26 cellular contexts compared by ENCODE assay signal in the genomic region with DNA sequence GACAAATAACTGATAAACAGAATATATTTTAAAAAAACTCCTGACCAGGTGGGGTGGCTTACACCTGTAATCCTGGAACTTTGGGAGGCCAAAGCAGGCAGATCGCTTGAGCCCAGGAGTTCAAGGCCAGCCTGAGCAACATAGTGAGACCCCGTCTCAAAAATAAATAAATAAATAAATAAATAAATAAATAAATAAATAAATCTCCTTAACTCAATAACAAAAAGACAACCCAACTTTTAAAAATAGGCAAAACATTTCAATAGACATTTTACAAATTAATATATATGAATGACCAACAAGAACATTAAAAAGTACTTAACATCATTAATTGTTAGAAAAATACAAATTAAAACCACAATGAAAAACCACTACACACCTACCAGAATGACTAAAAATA.
"Had no signal": no experiment of that assay in that cellular context is flagged by ENCODE, and none has a peak within 500 bp of the region (broad histone marks: within the 10 kb centered on the region; RNA-seq: fewer than 3 reads in every experiment).

No MANE protein-coding gene starts in this region.

- FAIRE-seq: kidney had no signal

- H3K9me3 Mint-ChIP-seq: natural killer cell treated with Interleukin-12 subunit alpha and Interleukin-12 subunit beta and Interleukin-15 and Interleukin-18, amount 100 ng/mL, for 72 hours; stimulated activated naive CD8-positive, alpha-beta T cell treated with anti-CD3 and anti-CD28 coated beads, Interleukin-15, amount 100 ng/mL, for 72 hours had no signal

- H3K27me3 ChIP-seq: heart left ventricle, left lung, ovary, right lobe of liver, tibial nerve, uterus had no signal

- H3K27me3 Mint-ChIP-seq: progenitor cell of endocrine pancreas had no signal

- H3K36me3 ChIP-seq: heart left ventricle, left lung, lower lobe of right lung, ovary, right atrium auricular region, right lobe of liver, tibial nerve, uterus had no signal

- H3K27ac ChIP-seq: heart left ventricle, left lung, lower lobe of right lung, ovary, right atrium auricular region, right lobe of liver, tibial nerve, uterus had no signal

- ATAC-seq: heart left ventricle; left colon; left lung; lower lobe of right lung; naive thymus-derived CD4-positive, alpha-beta T cell; natural killer cell treated with Interleukin-12 subunit alpha and Interleukin-12 subunit beta and Interleukin-15 and Interleukin-18, amount 100 ng/mL, for 72 hours; right lobe of liver; stimulated activated memory B cell treated with anti-CD40 and anti-IgM and Interleukin-4, amounts not matched to agents 10 μg/mL and 1 μg/mL and 100 μg/mL, for 72 hours; stimulated activated naive CD8-positive, alpha-beta T cell treated with anti-CD3 and anti-CD28 coated beads, Interleukin-15, amount 100 ng/mL, for 72 hours had no signal

- H3K4me3 ChIP-seq: heart left ventricle, left lung, lower lobe of right lung, ovary, right atrium auricular region, right lobe of liver, tibial nerve, uterus had no signal

- H3K4me1 ChIP-seq: left lung, lower lobe of right lung, right atrium auricular region, right lobe of liver, uterus had no signal

- H3K36me3 Mint-ChIP-seq: natural killer cell treated with Interleukin-12 subunit alpha and Interleukin-12 subunit beta and Interleukin-15 and Interleukin-18, amount 100 ng/mL, for 72 hours had no signal

- DNase-seq: heart left ventricle; hypothalamus; immature natural killer cell; kidney; left colon; left lung; lower lobe of right lung; mammary epithelial cell; mesendoderm; naive thymus-derived CD4-positive, alpha-beta T cell; occipital lobe; ovary; right lobe of liver; stimulated activated CD4-positive, alpha-beta T cell treated with anti-CD3 and anti-CD28 coated beads, Interleukin-4, amount 100 ng/mL, for 24 hours; stimulated activated naive CD4-positive, alpha-beta T cell treated with Interleukin-2 at 50 U/mL for 16 hours; stimulated activated naive CD8-positive, alpha-beta T cell treated with anti-CD3 and anti-CD28 coated beads, Interleukin-15, amount 100 ng/mL, for 72 hours; substantia nigra; uterus had no signal

- H3K27ac Mint-ChIP-seq: immature natural killer cell; mesothelial cell of epicardium; naive thymus-derived CD4-positive, alpha-beta T cell; natural killer cell treated with Interleukin-12 subunit alpha and Interleukin-12 subunit beta and Interleukin-15 and Interleukin-18, amount 100 ng/mL, for 72 hours; progenitor cell of endocrine pancreas; stimulated activated memory B cell treated with anti-CD40 and anti-IgM and Interleukin-4, amounts not matched to agents 10 μg/mL and 1 μg/mL and 100 μg/mL, for 72 hours; stimulated activated naive CD8-positive, alpha-beta T cell treated with anti-CD3 and anti-CD28 coated beads, Interleukin-15, amount 100 ng/mL, for 72 hours; type B pancreatic cell had no signal

- H3K4me3 Mint-ChIP-seq: immature natural killer cell; mesothelial cell of epicardium; naive thymus-derived CD4-positive, alpha-beta T cell; natural killer cell treated with Interleukin-12 subunit alpha and Interleukin-12 subunit beta and Interleukin-15 and Interleukin-18, amount 100 ng/mL, for 72 hours; neural crest cell; stimulated activated memory B cell treated with anti-CD40 and anti-IgM and Interleukin-4, amounts not matched to agents 10 μg/mL and 1 μg/mL and 100 μg/mL, for 72 hours; stimulated activated naive CD8-positive, alpha-beta T cell treated with anti-CD3 and anti-CD28 coated beads, Interleukin-15, amount 100 ng/mL, for 72 hours; type B pancreatic cell had no signal

- H3K9me3 ChIP-seq: left lung, lower lobe of right lung, ovary, right atrium auricular region, right lobe of liver, tibial nerve, uterus had no signal

- H3K4me1 Mint-ChIP-seq: immature natural killer cell; mesothelial cell of epicardium; naive thymus-derived CD4-positive, alpha-beta T cell; stimulated activated memory B cell treated with anti-CD40 and anti-IgM and Interleukin-4, amounts not matched to agents 10 μg/mL and 1 μg/mL and 100 μg/mL, for 72 hours; stimulated activated naive CD8-positive, alpha-beta T cell treated with anti-CD3 and anti-CD28 coated beads, Interleukin-15, amount 100 ng/mL, for 72 hours had no signal
